Comparison of ENCODE assay signal across 1 cellular context in the genomic region with DNA sequence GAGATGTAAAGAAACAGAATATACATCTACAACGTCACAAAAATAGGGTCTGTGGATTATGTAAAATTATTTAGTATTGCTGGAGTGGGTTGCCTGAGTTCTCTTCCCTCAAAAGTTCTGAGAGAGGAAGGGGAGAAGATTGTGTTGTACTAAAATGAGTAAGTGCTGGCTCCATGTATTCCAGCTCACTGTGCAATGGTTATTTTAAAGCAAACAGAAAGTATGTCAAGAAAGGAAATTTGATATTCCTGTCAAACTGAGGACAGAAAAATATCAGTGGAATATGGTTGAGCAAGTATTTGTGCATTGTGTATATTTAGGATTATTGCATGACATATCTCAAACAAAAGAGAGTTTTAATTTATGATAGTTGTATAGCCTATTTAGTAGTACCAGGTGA.
TF ChIP-seq lines count a peak whose summit lies in the region.

No MANE protein-coding gene starts in this region.

TF ChIP-seq in HEK293, 187 proteins besides CTCF, POLR2A, EP300 and RAD21 (continued from another document):
- TF ChIP-seq ZNF280D (tag by site-specific recombination; IDR thresholded peaks at IDR 0.05) (no peak), ZNF449 (tag by site-specific recombination; IDR thresholded peaks at IDR 0.05) (no peak), HOXA7 (CRISPR knock-in tag; IDR thresholded peaks at IDR 0.05; ENCODE audit: borderline replicate concordance) (no peak), ZNF623 (tag by site-specific recombination; IDR thresholded peaks at IDR 0.05) (no peak), ZIC2 (tag by site-specific recombination; IDR thresholded peaks at IDR 0.05) (no peak), ZNF335 (tag by site-specific recombination; conservative IDR thresholded peaks at IDR 0.05) (no peak), SP2 (tag by site-specific recombination; IDR thresholded peaks at IDR 0.05) (no peak), SETDB1 (IDR thresholded peaks at IDR 0.05; ENCODE audit: insufficient read length, low read length) (no peak), YY2 (tag by site-specific recombination; IDR thresholded peaks at IDR 0.05) (no peak), ZNF521 (tag by site-specific recombination; IDR thresholded peaks at IDR 0.05) (no peak), ZNF394 (tag by site-specific recombination; IDR thresholded peaks at IDR 0.05; ENCODE audit: borderline replicate concordance) (no peak)
- TF ChIP-seq, protein P1, sequence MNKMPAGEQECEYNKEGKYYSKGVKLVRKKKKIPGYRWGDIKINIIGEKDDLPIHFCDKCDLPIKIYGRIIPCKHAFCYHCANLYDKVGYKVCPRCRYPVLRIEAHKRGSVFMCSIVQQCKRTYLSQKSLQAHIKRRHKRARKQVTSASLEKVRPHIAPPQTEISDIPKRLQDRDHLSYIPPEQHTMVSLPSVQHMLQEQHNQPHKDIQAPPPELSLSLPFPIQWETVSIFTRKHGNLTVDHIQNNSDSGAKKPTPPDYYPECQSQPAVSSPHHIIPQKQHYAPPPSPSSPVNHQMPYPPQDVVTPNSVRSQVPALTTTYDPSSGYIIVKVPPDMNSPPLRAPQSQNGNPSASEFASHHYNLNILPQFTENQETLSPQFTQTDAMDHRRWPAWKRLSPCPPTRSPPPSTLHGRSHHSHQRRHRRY (tag by site-specific recombination; IDR thresholded peaks at IDR 0.05), result no peak
